Comparison of ENCODE assay signal across 1 cellular context in genomic region chr7:99387912-99388311, GRCh38.
A peak's percentile ranks its signal among the peaks of the same experiment; 100 is the strongest.
TF ChIP-seq lines count a peak whose summit lies in the region.

No MANE protein-coding gene starts in this region.

TF ChIP-seq in endothelial cell of umbilical vein, 7 proteins besides CTCF, POLR2A, EP300 and RAD21:
- TF ChIP-seq MAX (IDR thresholded peaks at IDR 0.05; ENCODE audit: insufficient read depth, insufficient read length) (no peak), POLR2AphosphoS5 (IDR thresholded peaks at IDR 0.05; ENCODE audit: insufficient read depth, low read depth, low read length) (peak; percentile 11), GATA2 (IDR thresholded peaks at IDR 0.05; ENCODE audit: insufficient read depth, insufficient read length, low read depth, low read length) (no peak), FOS (IDR thresholded peaks at IDR 0.05; ENCODE audit: borderline replicate concordance, insufficient read depth, low read length) (no peak), JUN (IDR thresholded peaks at IDR 0.05; ENCODE audit: borderline replicate concordance, insufficient read depth, insufficient read length, low read depth) (no peak), EZH2 (IDR thresholded peaks at IDR 0.05; ENCODE audit: borderline replicate concordance, low read depth, low read length, severe bottlenecking) (no peak), MYC (IDR thresholded peaks at IDR 0.05; ENCODE audit: low read depth, low read length) (no peak)
TF ChIP-seq in endothelial cell of umbilical vein: peak in this region for 1.
